ENCODE assay signal across 23 cellular contexts in the genomic region with DNA sequence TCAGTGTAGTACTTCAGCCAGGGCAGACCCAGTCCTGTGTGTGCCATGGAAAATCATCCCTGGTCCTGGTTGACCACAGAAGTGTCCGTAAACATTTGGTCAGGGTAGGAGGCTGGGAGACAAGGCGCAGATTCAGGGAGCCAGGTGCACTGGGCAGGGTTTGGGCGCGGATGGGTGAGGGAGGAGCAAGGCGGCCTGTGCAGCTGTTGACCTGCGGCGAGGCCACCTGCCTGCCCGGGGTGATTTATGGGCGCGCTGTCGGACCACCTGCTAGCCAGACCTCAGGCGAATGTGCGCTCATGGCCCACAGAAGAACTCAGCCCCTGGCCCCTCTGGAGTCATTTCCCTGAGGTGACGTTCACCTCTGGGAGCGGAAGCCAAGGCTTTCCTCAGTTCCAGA. TPM values are rescaled to one million over a fixed set of nuclear protein-coding genes. Genes with fewer than 3 reads are reported as not detected.
DNase-seq lines count a peak whose midpoint lies in the region; TF ChIP-seq lines count a peak whose summit lies in the region.
"Had no signal": no experiment of that assay in that cellular context is flagged by ENCODE, and none has a peak within 500 bp of the region (broad histone marks: within the 10 kb centered on the region; RNA-seq: fewer than 3 reads in every experiment).

No MANE protein-coding gene starts in this region.

- no peaks in the 10 kb centered on the region for H3K9me3 ChIP-seq in osteoblast (ENCODE audit: low read depth, low read length)
- H3K9me3 ChIP-seq: lower lobe of right lung, sigmoid colon, SK-N-SH, testis had no signal

- peaks cover 10% of the 10 kb centered on the region for H3K36me3 ChIP-seq in osteoblast (ENCODE audit: insufficient read depth, low read length)

- H3K27ac ChIP-seq in osteoblast (ENCODE audit: low read depth, low read length): no peak overlapping the region
- H3K27ac ChIP-seq: dorsolateral prefrontal cortex, lower lobe of right lung, testis had no signal

- no peak overlapping the region for H3K4me2 ChIP-seq in osteoblast (ENCODE audit: insufficient read depth, low read length)
- H3K4me2 ChIP-seq: SK-N-SH had no signal

- peaks cover 11% of the 10 kb centered on the region for H4K20me1 ChIP-seq in osteoblast (ENCODE audit: insufficient read depth, low read length)

- TF ChIP-seq CTCF in osteoblast (IDR thresholded peaks at IDR 0.05; ENCODE audit: extremely low read depth, low read depth, low read length): no peak

- H3K4me3 ChIP-seq in osteoblast (ENCODE audit: insufficient read depth, low read length): no peak overlapping the region
- H3K4me3 ChIP-seq: dorsolateral prefrontal cortex, lower lobe of right lung, sigmoid colon, testis had no signal

- DNase-seq in COR-L47 (lab: John Stamatoyannopoulos, UW) (peak; percentile 2), NAMALWA (ENCODE audit: low spot score) (peak; percentile 69), SHP77 (lab: John Stamatoyannopoulos, UW) (peak; percentile 77 to 82), osteoblast (ENCODE audit: insufficient read length, low spot score, missing footprints) (peak; percentile 59), superior temporal gyrus (ENCODE audit: extremely low spot score) (no peak), hippocampal formation (lab: John Stamatoyannopoulos, UW) (no peak), NCI-H226 (no peak)
- DNase-seq: activated CD8-positive, alpha-beta T cell treated with anti-CD3 and anti-CD28 coated beads, Interleukin-2, amount 10 ng/mL, durations not matched to agents 7 days and 5 days; activated naive CD4-positive, alpha-beta T cell; activated T-cell treated with anti-CD3 and anti-CD28 coated beads, Interleukin-2, amount 50 U/mL, for 1 hour; amniotic stem cell; CD4-positive, alpha-beta memory T cell; dorsolateral prefrontal cortex; Karpas-422; NCI-H1092; NCI-H2107; NCI-H526 treated with DMSO at 0.1 percent for 48 hours; sigmoid colon; SK-N-SH; T1000; testis had no signal

- H3K79me2 ChIP-seq in osteoblast (ENCODE audit: insufficient read depth, low read length): no peaks in the 10 kb centered on the region

- peaks cover 10% of the 10 kb centered on the region for H3K27me3 ChIP-seq in osteoblast (ENCODE audit: insufficient read depth, low read length)
- H3K27me3 ChIP-seq: testis had no signal

- no peak overlapping the region for H2AFZ ChIP-seq in osteoblast (ENCODE audit: low read length)

- no peaks in the 10 kb centered on the region for H3K4me1 ChIP-seq in osteoblast (ENCODE audit: insufficient read depth, low read length)
- H3K4me1 ChIP-seq: lower lobe of right lung, sigmoid colon, testis had no signal

RNA-seq across cellular contexts. Expression of gene SFRP5, which starts 6.6 kb away (rescaled TPM):
- total RNA-seq in osteoblast: not detected in 2 replicates
- total RNA-seq: CD4-positive, alpha-beta memory T cell; osteocyte had no signal

RNA-seq across cellular contexts. Expression of gene ZFYVE27, which starts 28.3 kb away (rescaled TPM):
- total RNA-seq in osteoblast: 16.5 and 19.9 TPM in 2 replicates

RNA-seq across cellular contexts. Expression of gene MARVELD1, which starts 51.7 kb away (rescaled TPM):
- 56.6 and 57.5 TPM in 2 replicates for total RNA-seq in osteoblast

Comparison
In these comparisons a context has a peak if more than half of its experiments do, and no peak if none do; other contexts are left out.
1. DNase-seq: peak in COR-L47 (single experiment), NAMALWA (single experiment), SHP77 (2 of 2) and osteoblast (single experiment); none in superior temporal gyrus (single experiment), hippocampal formation (0 of 2) and NCI-H226 (single experiment).